ENCODE assay signal across 1 cellular context in the genomic region with DNA sequence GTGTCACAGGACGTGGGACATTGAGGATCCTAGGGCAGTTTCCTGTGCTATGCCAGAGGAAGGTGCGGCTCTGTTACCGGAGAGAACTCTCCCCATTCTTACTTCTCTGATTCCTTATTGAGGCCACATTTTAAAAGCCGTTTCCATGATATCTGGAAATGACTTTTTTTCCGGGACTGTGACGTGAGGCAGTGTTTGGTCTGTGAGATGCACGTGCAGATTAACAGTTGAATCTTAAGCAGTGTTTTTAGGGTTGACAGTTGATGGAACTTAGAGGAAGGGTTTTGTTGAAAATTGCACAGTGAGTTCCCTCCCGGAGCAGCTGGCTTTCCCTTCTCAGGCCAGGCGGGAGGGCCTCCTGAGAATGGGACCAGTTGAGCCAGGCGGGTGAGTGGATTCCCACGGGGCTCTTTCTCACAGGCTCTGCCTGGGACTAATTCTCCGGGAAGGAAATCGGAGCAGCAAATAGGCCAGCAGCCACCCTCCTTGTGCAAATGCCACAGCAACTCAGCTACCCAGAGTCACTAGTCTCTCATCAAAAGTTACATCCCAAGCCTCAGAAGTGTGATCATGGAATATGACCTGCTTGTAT.
TF ChIP-seq lines count a peak whose summit lies in the region.

No MANE protein-coding gene starts in this region.

TF ChIP-seq in liver, 16 proteins besides CTCF, POLR2A, EP300 and RAD21 (continued from another document):
- TF ChIP-seq, protein P1, sequence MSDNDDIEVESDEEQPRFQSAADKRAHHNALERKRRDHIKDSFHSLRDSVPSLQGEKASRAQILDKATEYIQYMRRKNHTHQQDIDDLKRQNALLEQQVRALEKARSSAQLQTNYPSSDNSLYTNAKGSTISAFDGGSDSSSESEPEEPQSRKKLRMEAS (IDR thresholded peaks at IDR 0.05) = no peak
